ENCODE assay signal across 19 cellular contexts in the genomic region with DNA sequence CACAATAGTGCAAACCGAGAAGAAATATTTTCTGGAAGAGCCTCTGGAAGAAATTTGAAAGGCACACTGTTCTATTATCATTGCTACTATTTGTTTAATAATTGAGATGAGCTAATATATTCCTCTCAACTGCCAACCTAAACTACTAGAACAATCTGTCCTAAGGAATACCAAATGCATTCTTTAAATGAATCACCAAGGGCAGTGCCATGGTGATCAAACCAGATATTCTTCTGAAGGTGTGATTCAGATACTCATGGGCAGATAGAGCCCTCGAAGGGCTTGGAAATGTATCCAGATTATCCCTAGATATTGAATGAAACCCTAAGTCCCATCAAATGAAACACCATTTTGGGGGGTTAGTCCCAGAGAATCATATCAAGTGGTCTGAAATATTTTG.
DNase-seq lines count a peak whose midpoint lies in the region; ATAC-seq, FAIRE-seq and TF ChIP-seq lines count a peak whose summit lies in the region.
"Had no signal": no experiment of that assay in that cellular context is flagged by ENCODE, and none has a peak within 500 bp of the region (broad histone marks: within the 10 kb centered on the region; RNA-seq: fewer than 3 reads in every experiment).

No MANE protein-coding gene starts in this region.

- H3K4me3 ChIP-seq in epithelial cell of esophagus (ENCODE audit: low read length) (no peak overlapping the region), lung (no peak overlapping the region)

- H3K4me1 ChIP-seq in lung (ENCODE audit: control insufficient read depth in 2 of 2, insufficient read depth in 2 of 2, low read length in 2 of 2) = peaks cover 1 to 7% of the 10 kb centered on the region in 2 donors

- H3K27me3 ChIP-seq in lung (ENCODE audit: control insufficient read depth, insufficient read depth) = no peaks in the 10 kb centered on the region

- H3K36me3 ChIP-seq in lung (ENCODE audit: control insufficient read depth in 2 of 2, insufficient read depth in 2 of 2, low read length in 2 of 2) = no peaks in the 10 kb centered on the region

- DNase-seq in COLO829 (ENCODE audit: low spot score) = peak; percentile 16
- DNase-seq in RCC 7860 (ENCODE audit: low spot score) = peak; percentile 63
- DNase-seq in epithelial cell of esophagus (ENCODE audit: low read depth) = peak; percentile 86
- no peak for DNase-seq in lung (ENCODE audit: low spot score)
- DNase-seq in activated effector memory CD4-positive, alpha-beta T cell treated with Interleukin-2 at 50 U/mL for 16 hours = no peak
- no peak for DNase-seq in stimulated activated CD4-positive, alpha-beta T cell treated with anti-CD3 and anti-CD28 coated beads, Interleukin-2, amount 100 ng/mL, for 24 hours
- no peak for DNase-seq in activated CD4-positive, alpha-beta T cell treated with anti-CD3 and anti-CD28 coated beads for 48 hours
- DNase-seq: activated CD4-positive, alpha-beta memory T cell treated with anti-CD3 and anti-CD28 coated beads, Interleukin-2, amount 10 ng/mL, durations not matched to agents 7 days and 5 days; activated gamma-delta T cell; amniotic stem cell; left cardiac atrium; mesenchymal stem cell; NCI-H1694; NCI-H2171; occipital lobe; retina; trophoblast cell had no signal

- 81 to 86% methylated on average over 2 of the region's 2 CpGs for WGBS in lung, 2 donors

- ATAC-seq in lung (ENCODE audit: insufficient read depth, low FRiP score) = peak; percentile 44
- ATAC-seq in GM19035 (IDR thresholded peaks at IDR 0.05; ENCODE audit: unreplicated experiment) = no peak

- TF ChIP-seq CTCF in epithelial cell of esophagus (IDR thresholded peaks at IDR 0.05; ENCODE audit: insufficient read depth, low read depth, low read length, missing control alignments) (no peak), lung (IDR thresholded peaks at IDR 0.05; ENCODE audit: control extremely low read depth, extremely low read depth) (no peak)

- H3K27ac ChIP-seq in lung (ENCODE audit: low read depth in 1 of 2, low read length in 1 of 2) = peak overlapping the region in 1 of 2 donors; percentile 12

- H3K9me3 ChIP-seq in lung (ENCODE audit: control insufficient read depth in 2 of 2, insufficient read depth in 1 of 2, low read length in 1 of 2) = no peaks in the 10 kb centered on the region

- peak; percentile 73 for FAIRE-seq in RCC 7860 (lab: Jason Lieb, UNC)
- FAIRE-seq: D721Med had no signal

Comparison
In these comparisons a context has a peak if more than half of its experiments do, and no peak if none do; other contexts are left out.
1. DNase-seq: peak in COLO829 (single experiment), RCC 7860 (single experiment) and epithelial cell of esophagus (single experiment); none in lung (single experiment), activated effector memory CD4-positive, alpha-beta T cell treated with Interleukin-2 at 50 U/mL for 16 hours (single experiment), stimulated activated CD4-positive, alpha-beta T cell treated with anti-CD3 and anti-CD28 coated beads, Interleukin-2, amount 100 ng/mL, for 24 hours (0 of 2) and activated CD4-positive, alpha-beta T cell treated with anti-CD3 and anti-CD28 coated beads for 48 hours (single experiment).